ENCODE assay signal across 1 cellular context in the genomic region with DNA sequence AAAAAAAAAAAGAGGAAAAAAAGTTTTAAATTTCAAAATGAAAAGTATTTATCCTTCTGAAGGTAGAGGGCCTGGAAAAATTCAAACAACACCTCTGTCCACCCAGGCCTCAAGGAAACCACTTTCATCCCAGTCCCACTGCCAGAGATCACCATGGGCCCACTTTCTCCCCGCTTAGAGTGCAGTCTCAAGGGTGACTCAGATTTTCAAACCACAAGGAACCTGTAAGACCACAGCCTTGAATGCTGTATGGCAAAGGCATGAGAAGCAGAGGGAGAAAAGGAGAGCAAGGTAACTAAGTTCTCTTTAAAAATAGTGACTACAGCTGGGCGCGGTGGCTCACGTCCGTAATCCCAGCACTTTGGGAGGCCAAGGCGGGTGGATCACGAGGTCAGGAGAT.
TF ChIP-seq lines count a peak whose summit lies in the region.

No MANE protein-coding gene starts in this region.

TF ChIP-seq in IMR-90, 13 proteins besides CTCF, POLR2A, EP300 and RAD21:
- TF ChIP-seq BHLHE40 (IDR thresholded peaks at IDR 0.05; ENCODE audit: low read depth, low read length): no peak
- TF ChIP-seq CEBPB (IDR thresholded peaks at IDR 0.05; ENCODE audit: low read depth, low read length): no peak
- no peak for TF ChIP-seq NFE2L2 (IDR thresholded peaks at IDR 0.05; ENCODE audit: low read depth, low read length)
- no peak for TF ChIP-seq MAZ (IDR thresholded peaks at IDR 0.05; ENCODE audit: borderline replicate concordance, low read depth, low read length)
- no peak for TF ChIP-seq CHD1 (IDR thresholded peaks at IDR 0.05; ENCODE audit: low read depth, low read length)
- TF ChIP-seq, protein P1, sequence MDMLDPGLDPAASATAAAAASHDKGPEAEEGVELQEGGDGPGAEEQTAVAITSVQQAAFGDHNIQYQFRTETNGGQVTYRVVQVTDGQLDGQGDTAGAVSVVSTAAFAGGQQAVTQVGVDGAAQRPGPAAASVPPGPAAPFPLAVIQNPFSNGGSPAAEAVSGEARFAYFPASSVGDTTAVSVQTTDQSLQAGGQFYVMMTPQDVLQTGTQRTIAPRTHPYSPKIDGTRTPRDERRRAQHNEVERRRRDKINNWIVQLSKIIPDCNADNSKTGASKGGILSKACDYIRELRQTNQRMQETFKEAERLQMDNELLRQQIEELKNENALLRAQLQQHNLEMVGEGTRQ (IDR thresholded peaks at IDR 0.05; ENCODE audit: low read depth, low read length): no peak
